ENCODE assay signal across 8 cellular contexts in genomic region chr7:149422065-149422913, GRCh38. TPM values are rescaled to one million over a fixed set of nuclear protein-coding genes. Genes with fewer than 3 reads are reported as not detected.
DNase-seq lines count a peak whose midpoint lies in the region; ATAC-seq lines count a peak whose summit lies in the region.

No MANE protein-coding gene starts in this region.

- H3K36me3 Mint-ChIP-seq in naive B cell: no peaks in the 10 kb centered on the region
- no peaks in the 10 kb centered on the region for H3K36me3 Mint-ChIP-seq in stimulated activated memory B cell treated with anti-CD40 and anti-IgM and Interleukin-4, amounts not matched to agents 10 μg/mL and 1 μg/mL and 100 μg/mL, for 72 hours

- H3K36me3 ChIP-seq in esophagus (ENCODE audit: control insufficient read depth in 2 of 2, insufficient read depth in 2 of 2, low read length in 1 of 2): no peaks in the 10 kb centered on the region

- peaks cover 0 to 18% (median 4%) of the 10 kb centered on the region in 3 donors for H3K4me1 Mint-ChIP-seq in naive B cell
- peaks cover 13% of the 10 kb centered on the region for H3K4me1 Mint-ChIP-seq in stimulated activated memory B cell treated with anti-CD40 and anti-IgM and Interleukin-4, amounts not matched to agents 10 μg/mL and 1 μg/mL and 100 μg/mL, for 72 hours

- H3K9me3 Mint-ChIP-seq in naive B cell: no peaks in the 10 kb centered on the region
- no peaks in the 10 kb centered on the region for H3K9me3 Mint-ChIP-seq in stimulated activated memory B cell treated with anti-CD40 and anti-IgM and Interleukin-4, amounts not matched to agents 10 μg/mL and 1 μg/mL and 100 μg/mL, for 72 hours

- no peaks in the 10 kb centered on the region for H3K27me3 Mint-ChIP-seq in naive B cell
- no peaks in the 10 kb centered on the region for H3K27me3 Mint-ChIP-seq in stimulated activated memory B cell treated with anti-CD40 and anti-IgM and Interleukin-4, amounts not matched to agents 10 μg/mL and 1 μg/mL and 100 μg/mL, for 72 hours

- peak overlapping the region in 5 of 6 donors; percentile 5 to 92 (median 66) for H3K27ac Mint-ChIP-seq in naive B cell
- peak overlapping the region; percentile 83 for H3K27ac Mint-ChIP-seq in stimulated activated memory B cell treated with anti-CD40 and anti-IgM and Interleukin-4, amounts not matched to agents 10 μg/mL and 1 μg/mL and 100 μg/mL, for 72 hours

- peak overlapping the region; percentile 78 to 91 (median 84) for H3K4me3 Mint-ChIP-seq in naive B cell
- peak overlapping the region; percentile 85 for H3K4me3 Mint-ChIP-seq in stimulated activated memory B cell treated with anti-CD40 and anti-IgM and Interleukin-4, amounts not matched to agents 10 μg/mL and 1 μg/mL and 100 μg/mL, for 72 hours

- peaks cover 0 to 5% of the 10 kb centered on the region in 2 donors for H3K4me1 ChIP-seq in esophagus (ENCODE audit: control insufficient read depth in 2 of 2, insufficient read depth in 2 of 2, low read length in 1 of 2)

- no peaks in the 10 kb centered on the region for H3K27me3 ChIP-seq in esophagus (ENCODE audit: control insufficient read depth in 1 of 2, insufficient read depth in 2 of 2, low read length in 2 of 2)

- 2 to 3% methylated on average over 48 to 71 of the region's 71 CpGs for whole genome bisulfite sequencing in esophagus, 2 donors

- H3K9me3 ChIP-seq in esophagus (ENCODE audit: control insufficient read depth in 2 of 2, insufficient read depth in 1 of 2, low read depth in 1 of 2, low read length in 1 of 2): no peaks in the 10 kb centered on the region

- ATAC-seq in GM19372 (IDR thresholded peaks at IDR 0.05; ENCODE audit: low read depth, unreplicated experiment) (peak; percentile 97), HG03469 (IDR thresholded peaks at IDR 0.05; ENCODE audit: unreplicated experiment) (peak; percentile 78), naive B cell (ENCODE audit: low read depth in 2 of 2) (peak; percentile 96 to 97)
- ATAC-seq in stimulated activated memory B cell treated with anti-CD40 and anti-IgM and Interleukin-4, amounts not matched to agents 10 μg/mL and 1 μg/mL and 100 μg/mL, for 72 hours: peak; percentile 99

- DNase-seq in COLO668 (lab: John Stamatoyannopoulos, UW; ENCODE audit: unreplicated experiment): peak; percentile 91
- peak; percentile 80 for DNase-seq in NCI-H82 (lab: John Stamatoyannopoulos, UW)
- peak; percentile 87 for DNase-seq in activated CD8-positive, alpha-beta memory T cell treated with anti-CD3 and anti-CD28 coated beads, Interleukin-2, amount 50 U/mL, for 48 hours
- DNase-seq in naive B cell: peak; percentile 79

- peak overlapping the region in 1 of 2 donors; percentile 48 for H3K27ac ChIP-seq in esophagus (ENCODE audit: low read depth in 2 of 2, low read length in 1 of 2)

- peak overlapping the region; percentile 53 to 67 for H3K4me3 ChIP-seq in esophagus (ENCODE audit: low read depth in 1 of 2, low read length in 2 of 2)

RNA-seq across cellular contexts. Expression of gene ZNF777, which starts 38.6 kb away (rescaled TPM):
- 1 to 10 TPM; 5.7 to 5.9 TPM for polyA plus RNA-seq in esophagus
- 1 to 10 TPM in 5 of 6 donors, under 1 TPM in 1; 0.28 to 2.4 (median 1.3) TPM for polyA plus RNA-seq in naive B cell (ENCODE audit: low read depth in 6 of 6)
